ENCODE assay signal across 13 cellular contexts in the genomic region with DNA sequence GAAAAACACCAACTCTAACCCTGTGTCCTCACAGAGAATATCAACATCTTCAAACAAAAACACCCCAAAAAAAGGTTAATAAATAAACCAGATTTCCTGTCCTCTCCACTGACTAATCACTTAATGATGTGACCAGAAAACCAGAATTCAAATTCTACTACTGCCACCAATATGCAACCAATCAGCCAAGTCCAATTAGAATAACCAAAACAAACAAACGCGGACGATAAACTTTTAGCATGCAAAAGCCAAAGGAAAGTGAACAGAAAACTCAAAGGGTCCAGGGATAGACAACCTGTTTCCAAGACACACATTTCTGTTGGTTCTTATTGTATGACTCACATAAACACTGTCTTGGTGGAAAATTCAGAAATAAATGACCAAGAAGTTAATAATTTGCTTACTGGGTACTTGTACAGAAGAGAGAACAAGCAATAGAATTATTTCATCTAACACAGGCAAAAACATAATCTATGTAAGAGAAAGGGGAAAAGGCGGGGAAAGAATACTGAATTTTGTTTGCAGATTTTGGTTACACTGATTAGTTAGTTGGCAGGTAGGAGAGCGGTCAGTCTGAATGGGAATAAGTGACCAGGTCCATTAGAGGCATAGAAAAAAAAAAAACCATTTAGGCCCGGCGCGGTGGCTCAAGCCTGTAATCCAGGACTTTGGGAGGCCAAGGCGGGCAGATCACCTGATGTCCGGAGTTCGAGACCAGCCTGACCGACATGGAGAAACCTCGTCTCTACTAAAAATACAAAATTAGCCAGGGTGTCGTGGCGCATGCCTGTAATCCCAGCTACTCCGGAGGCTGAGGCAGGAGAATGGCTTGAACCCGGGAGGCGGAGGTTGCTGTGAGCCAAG. TPM values are rescaled to one million over a fixed set of nuclear protein-coding genes. Genes with fewer than 3 reads are reported as not detected.
A peak's percentile ranks its signal among the peaks of the same experiment; 100 is the strongest.
DNase-seq lines count a peak whose midpoint lies in the region; ATAC-seq and TF ChIP-seq lines count a peak whose summit lies in the region.
"Had no signal": no experiment of that assay in that cellular context is flagged by ENCODE, and none has a peak within 500 bp of the region (broad histone marks: within the 10 kb centered on the region; RNA-seq: fewer than 3 reads in every experiment).

No MANE protein-coding gene starts in this region.

- H3K4me1 Mint-ChIP-seq in activated naive CD4-positive, alpha-beta T cell treated with anti-CD3 and anti-CD28 coated beads for 36 hours (ENCODE audit: low read depth), result peaks cover 20% of the 10 kb centered on the region
- peaks cover 34% of the 10 kb centered on the region for H3K4me1 Mint-ChIP-seq in stimulated activated effector memory CD8-positive, alpha-beta T cell treated with anti-CD3 and anti-CD28 coated beads, Interleukin-12 subunit alpha, Interleukin-12 subunit beta, amount 100 ng/mL, for 72 hours

- no peak for DNase-seq in activated naive CD4-positive, alpha-beta T cell treated with anti-CD3 and anti-CD28 coated beads for 36 hours
- DNase-seq in activated naive CD4-positive, alpha-beta T cell treated with Interleukin-2 at 50 U/mL for 16 hours, result no peak
- DNase-seq in SK-N-MC (ENCODE audit: low read depth, low spot score) (no peak), fibroblast of mammary gland (ENCODE audit: low read depth) (peak; percentile 24)
- DNase-seq in stimulated activated effector memory CD8-positive, alpha-beta T cell treated with anti-CD3 and anti-CD28 coated beads, Interleukin-12 subunit alpha, Interleukin-12 subunit beta, amount 100 ng/mL, for 72 hours (ENCODE audit: low spot score in 2 of 2), result no peak
- DNase-seq in effector CD4-positive, alpha-beta T cell, result no peak
- DNase-seq: activated CD4-positive, alpha-beta T cell treated with anti-CD3 and anti-CD28 coated beads for 4 hours; BE2C; effector memory CD4-positive, alpha-beta T cell; mucosa of descending colon; NCI-H446 treated with DMSO at 0.1 percent for 48 hours had no signal

- no peak overlapping the region for H3K9ac ChIP-seq in SK-N-MC (ENCODE audit: insufficient read length)

- peaks cover 6% of the 10 kb centered on the region for H3K27me3 Mint-ChIP-seq in activated naive CD4-positive, alpha-beta T cell treated with anti-CD3 and anti-CD28 coated beads for 36 hours (ENCODE audit: low read depth)

- H3K4me3 Mint-ChIP-seq in activated naive CD4-positive, alpha-beta T cell treated with anti-CD3 and anti-CD28 coated beads for 36 hours, result no peak overlapping the region
- peak overlapping the region; percentile 28 for H3K4me3 Mint-ChIP-seq in stimulated activated effector memory CD8-positive, alpha-beta T cell treated with anti-CD3 and anti-CD28 coated beads, Interleukin-12 subunit alpha, Interleukin-12 subunit beta, amount 100 ng/mL, for 72 hours

- H3K4me3 ChIP-seq in SK-N-MC (no peak overlapping the region), fibroblast of mammary gland (ENCODE audit: control insufficient read depth, low read depth, low read length) (no peak overlapping the region)
- H3K4me3 ChIP-seq: mucosa of descending colon had no signal

- no peak for TF ChIP-seq CTCF in fibroblast of mammary gland (conservative IDR thresholded peaks at IDR 0.05; ENCODE audit: control insufficient read depth, insufficient read depth, low read depth, low read length)

- no peaks in the 10 kb centered on the region for H3K9me3 ChIP-seq in SK-N-MC (ENCODE audit: low read depth, low read length)
- H3K9me3 ChIP-seq: BE2C, mucosa of descending colon had no signal

- CTCF ChIA-PET in activated naive CD4-positive, alpha-beta T cell treated with anti-CD3 and anti-CD28 coated beads for 36 hours (lab: Charles Lee), result no interaction called here

- H3K9me3 Mint-ChIP-seq in activated naive CD4-positive, alpha-beta T cell treated with anti-CD3 and anti-CD28 coated beads for 36 hours, result no peaks in the 10 kb centered on the region
- H3K9me3 Mint-ChIP-seq in stimulated activated effector memory CD8-positive, alpha-beta T cell treated with anti-CD3 and anti-CD28 coated beads, Interleukin-12 subunit alpha, Interleukin-12 subunit beta, amount 100 ng/mL, for 72 hours, result peaks cover 3% of the 10 kb centered on the region

- intact Hi-C loops in activated naive CD4-positive, alpha-beta T cell treated with anti-CD3 and anti-CD28 coated beads for 36 hours (cut with micrococcal nuclease), result loop anchor here (5.0 to 10.0 kb wide), 3 partner anchors 476 to 1187 kb away; partner anchors contain the start of genes ABT1 and RIPOR2

- H3K36me3 Mint-ChIP-seq in activated naive CD4-positive, alpha-beta T cell treated with anti-CD3 and anti-CD28 coated beads for 36 hours (ENCODE audit: low read depth), result peaks cover 20% of the 10 kb centered on the region
- peaks cover 46% of the 10 kb centered on the region for H3K36me3 Mint-ChIP-seq in stimulated activated effector memory CD8-positive, alpha-beta T cell treated with anti-CD3 and anti-CD28 coated beads, Interleukin-12 subunit alpha, Interleukin-12 subunit beta, amount 100 ng/mL, for 72 hours

- H3K27ac Mint-ChIP-seq in activated naive CD4-positive, alpha-beta T cell treated with anti-CD3 and anti-CD28 coated beads for 36 hours, result peak overlapping the region; percentile 85
- peak overlapping the region; percentile 82 for H3K27ac Mint-ChIP-seq in stimulated activated effector memory CD8-positive, alpha-beta T cell treated with anti-CD3 and anti-CD28 coated beads, Interleukin-12 subunit alpha, Interleukin-12 subunit beta, amount 100 ng/mL, for 72 hours

- no peak for ATAC-seq in stimulated activated effector memory CD8-positive, alpha-beta T cell treated with anti-CD3 and anti-CD28 coated beads, Interleukin-12 subunit alpha, Interleukin-12 subunit beta, amount 100 ng/mL, for 72 hours
- ATAC-seq in HG03045 (IDR thresholded peaks at IDR 0.05; ENCODE audit: unreplicated experiment), result no peak
- no peak for ATAC-seq in HG02588 (IDR thresholded peaks at IDR 0.05; ENCODE audit: unreplicated experiment)
- ATAC-seq: mucosa of descending colon had no signal

- H3K27ac ChIP-seq in SK-N-MC, result peak overlapping the region; percentile 99

- no peaks in the 10 kb centered on the region for H3K36me3 ChIP-seq in SK-N-MC (ENCODE audit: insufficient read depth, low read length)
- H3K36me3 ChIP-seq: BE2C had no signal

RNA-seq across cellular contexts. Expression of gene HFE, which starts 34.1 kb away (rescaled TPM):
- 1 to 10 TPM in 1 of 2 experiments, under 1 TPM in 1; 0.57 to 1.4 TPM for total RNA-seq in activated naive CD4-positive, alpha-beta T cell treated with anti-CD3 and anti-CD28 coated beads for 36 hours
